Comparison of ENCODE assay signal across 26 cellular contexts in genomic region chr2:170014769-170015168, GRCh38.
"Had no signal": no experiment of that assay in that cellular context is flagged by ENCODE, and none has a peak within 500 bp of the region (broad histone marks: within the 10 kb centered on the region; RNA-seq: fewer than 3 reads in every experiment).

No MANE protein-coding gene starts in this region.

- H3K9me3 ChIP-seq: adrenal gland, body of pancreas, colonic mucosa, heart left ventricle had no signal

- DNase-seq: activated CD4-positive, alpha-beta memory T cell treated with anti-CD3 and anti-CD28 coated beads for 36 hours; activated CD4-positive, alpha-beta T cell treated with anti-CD3 and anti-CD28 coated beads for 36 hours; activated CD4-positive, alpha-beta T cell treated with anti-CD3 and anti-CD28 coated beads, Interleukin-2, amount 10 ng/mL, durations not matched to agents 24 days and 14 days; activated CD4-positive, CD25-positive, alpha-beta regulatory T cell; activated CD4-positive, CD25-positive, alpha-beta regulatory T cell treated with anti-CD3 and anti-CD28 coated beads, Interleukin-2, amount 50 U/mL, for 72 hours; activated CD8-positive, alpha-beta memory T cell treated with anti-CD3 and anti-CD28 coated beads, Interleukin-2, amount 10 ng/mL, durations not matched to agents 7 days and 5 days; activated CD8-positive, alpha-beta memory T cell treated with anti-CD3 and anti-CD28 coated beads, Interleukin-2, amount 50 U/mL, for 4 hours; activated CD8-positive, alpha-beta T cell treated with anti-CD3 and anti-CD28 coated beads, Interleukin-2, amount 10 ng/mL, durations not matched to agents 7 days and 5 days; activated effector memory CD4-positive, alpha-beta T cell treated with anti-CD3 and anti-CD28 coated beads, Interleukin-2, amount 50 U/mL, for 16 hours; activated naive CD4-positive, alpha-beta T cell treated with anti-CD3 and anti-CD28 coated beads for 36 hours; activated naive CD8-positive, alpha-beta T cell treated with anti-CD3 and anti-CD28 coated beads for 36 hours; activated naive CD8-positive, alpha-beta T cell treated with anti-CD3 and anti-CD28 coated beads, Interleukin-2, amount 50 U/mL, for 24 hours; activated T-cell treated with anti-CD3 and anti-CD28 coated beads, Interleukin-2, amount 50 U/mL, for 1 hour; activated T-cell treated with anti-CD3 and anti-CD28 coated beads, Interleukin-2, amount 50 U/mL, for 48 hours; adrenal gland; amygdala; aorta; body of pancreas; central memory CD4-positive, alpha-beta T cell; cerebellar nuclear complex; colonic mucosa; effector CD8-positive, alpha-beta T cell; foreskin fibroblast; heart left ventricle; T-helper 2 cell had no signal

- H3K36me3 ChIP-seq: adrenal gland, colonic mucosa had no signal

- H3K27me3 ChIP-seq: adrenal gland, body of pancreas, colonic mucosa, heart left ventricle had no signal

- H3K4me1 ChIP-seq: body of pancreas, colonic mucosa had no signal

- H3K4me3 ChIP-seq: adrenal gland, body of pancreas, colonic mucosa, heart left ventricle had no signal

- H3K27ac ChIP-seq: body of pancreas, colonic mucosa had no signal

- ATAC-seq: activated CD4-positive, alpha-beta T cell treated with anti-CD3 and anti-CD28 coated beads for 36 hours; activated CD8-positive, alpha-beta memory T cell treated with anti-CD3 and anti-CD28 coated beads, Interleukin-2, amount 10 ng/mL, durations not matched to agents 7 days and 5 days; activated CD8-positive, alpha-beta T cell treated with anti-CD3 and anti-CD28 coated beads, Interleukin-2, amount 10 ng/mL, durations not matched to agents 7 days and 5 days; activated naive CD8-positive, alpha-beta T cell treated with anti-CD3 and anti-CD28 coated beads, Interleukin-2, amount 50 U/mL, for 24 hours; body of pancreas; esophagus mucosa; heart left ventricle had no signal
